9 cellular contexts compared by ENCODE assay signal in genomic region chr4:154416183-154416543, GRCh38.
DNase-seq lines count a peak whose midpoint lies in the region; ATAC-seq, FAIRE-seq and TF ChIP-seq lines count a peak whose summit lies in the region.
"Had no signal": no experiment of that assay in that cellular context is flagged by ENCODE, and none has a peak within 500 bp of the region (broad histone marks: within the 10 kb centered on the region; RNA-seq: fewer than 3 reads in every experiment).

No MANE protein-coding gene starts in this region.

- peak; percentile 41 for ATAC-seq in HG02970 (IDR thresholded peaks at IDR 0.05; ENCODE audit: low FRiP score, unreplicated experiment)

- peak overlapping the region; percentile 70 for H2AFZ ChIP-seq in hepatocyte

- peaks cover 8% of the 10 kb centered on the region for H3K27me3 ChIP-seq in hepatocyte
- H3K27me3 ChIP-seq in small intestine (ENCODE audit: control insufficient read depth in 2 of 2, insufficient read depth in 2 of 2, low read length in 2 of 2) = no peaks in the 10 kb centered on the region

- FAIRE-seq in small intestine (lab: Jason Lieb, UNC) = no peak
- no peak for FAIRE-seq in frontal cortex (lab: Jason Lieb, UNC)

- H3K27me3 Mint-ChIP-seq in activated CD4-positive, alpha-beta memory T cell treated with anti-CD3 and anti-CD28 coated beads, Interleukin-2, amount 10 ng/mL, durations not matched to agents 7 days and 5 days = peaks cover 36% of the 10 kb centered on the region

- H3K4me1 ChIP-seq in hepatocyte (ENCODE audit: insufficient read depth) (no peaks in the 10 kb centered on the region), small intestine (ENCODE audit: control insufficient read depth in 2 of 2, insufficient read depth in 1 of 2, low read depth in 1 of 2, low read length in 1 of 2) (no peaks in the 10 kb centered on the region)

- H3K27ac Mint-ChIP-seq in activated CD4-positive, alpha-beta memory T cell treated with anti-CD3 and anti-CD28 coated beads, Interleukin-2, amount 10 ng/mL, durations not matched to agents 7 days and 5 days = no peak overlapping the region

- H3K36me3 ChIP-seq in hepatocyte (replicated peaks; ENCODE audit: insufficient read depth, low read depth) (no peaks in the 10 kb centered on the region), small intestine (ENCODE audit: control insufficient read depth in 2 of 2, insufficient read depth in 2 of 2, low read length in 2 of 2) (no peaks in the 10 kb centered on the region)

- H3K4me3 Mint-ChIP-seq in activated CD4-positive, alpha-beta memory T cell treated with anti-CD3 and anti-CD28 coated beads, Interleukin-2, amount 10 ng/mL, durations not matched to agents 7 days and 5 days = peak overlapping the region; percentile 14

- peak; percentile 14 for DNase-seq in stimulated activated CD4-positive, alpha-beta T cell treated with anti-CD3 and anti-CD28 coated beads, Interleukin-15, amount 100 ng/mL, for 24 hours
- DNase-seq in stimulated activated CD4-positive, alpha-beta T cell treated with anti-CD3 and anti-CD28 coated beads, Interleukin-12 subunit alpha, Interleukin-12 subunit beta, amount 100 ng/mL, for 4 hours = no peak
- DNase-seq in activated CD4-positive, alpha-beta memory T cell treated with anti-CD3 and anti-CD28 coated beads, Interleukin-2, amount 10 ng/mL, durations not matched to agents 7 days and 5 days = no peak
- DNase-seq in hepatocyte (ENCODE audit: low spot score) (peak; percentile 37), small intestine (peak; percentile 1), frontal cortex (ENCODE audit: low spot score in 2 of 2) (no peak)
- no peak for DNase-seq in effector CD4-positive, alpha-beta T cell

- POLR2A ChIA-PET in activated CD4-positive, alpha-beta memory T cell treated with anti-CD3 and anti-CD28 coated beads, Interleukin-2, amount 10 ng/mL, durations not matched to agents 7 days and 5 days (lab: Charles Lee) = no interaction called here

- no peaks in the 10 kb centered on the region for H4K20me1 ChIP-seq in hepatocyte (ENCODE audit: insufficient read depth, poor library complexity, severe bottlenecking)

- CTCF ChIA-PET in activated CD4-positive, alpha-beta memory T cell treated with anti-CD3 and anti-CD28 coated beads, Interleukin-2, amount 10 ng/mL, durations not matched to agents 7 days and 5 days (lab: Charles Lee) = interaction anchor here (0.7 to 1.1 kb wide), 2 partner anchors 68 to 134 kb away, joined by 3 read pairs; partner anchors contain the start of gene PLRG1

- WGBS in hepatocyte (ENCODE audit: low lambda C conversion rate, missing lambda C conversion rate) = 2% methylated on average over 10 of the region's 10 CpGs
- whole genome bisulfite sequencing in small intestine, 3 donors = 0 to 3% (median 3%) methylated on average over 10 of the region's 10 CpGs

- peak overlapping the region; percentile 32 for H3K27ac ChIP-seq in hepatocyte
- H3K27ac ChIP-seq in small intestine (ENCODE audit: low read depth in 1 of 2, low read length in 1 of 2) = peak overlapping the region in 1 of 2 donors; percentile 52
- H3K27ac ChIP-seq: epithelial cell of prostate had no signal

- H3K4me2 ChIP-seq in hepatocyte = peak overlapping the region; percentile 73

- no peaks in the 10 kb centered on the region for H3K9me3 Mint-ChIP-seq in activated CD4-positive, alpha-beta memory T cell treated with anti-CD3 and anti-CD28 coated beads, Interleukin-2, amount 10 ng/mL, durations not matched to agents 7 days and 5 days

- H3K36me3 Mint-ChIP-seq in activated CD4-positive, alpha-beta memory T cell treated with anti-CD3 and anti-CD28 coated beads, Interleukin-2, amount 10 ng/mL, durations not matched to agents 7 days and 5 days (ENCODE audit: low read depth) = no peaks in the 10 kb centered on the region

- H3K79me2 ChIP-seq in hepatocyte = no peaks in the 10 kb centered on the region

- H3K4me3 ChIP-seq in hepatocyte (peak overlapping the region; percentile 60), small intestine (ENCODE audit: low read depth in 1 of 2, low read length in 2 of 2) (no peak overlapping the region)

- peaks cover 14% of the 10 kb centered on the region for H3K4me1 Mint-ChIP-seq in activated CD4-positive, alpha-beta memory T cell treated with anti-CD3 and anti-CD28 coated beads, Interleukin-2, amount 10 ng/mL, durations not matched to agents 7 days and 5 days

- no peaks in the 10 kb centered on the region for H3K9me3 ChIP-seq in hepatocyte (ENCODE audit: low read depth)
- no peaks in the 10 kb centered on the region for H3K9me3 ChIP-seq in small intestine (ENCODE audit: control insufficient read depth, low read depth)

- no peaks in the 10 kb centered on the region for H3K9me2 ChIP-seq in hepatocyte (replicated peaks; ENCODE audit: insufficient read depth)

- TF ChIP-seq CTCF in hepatocyte (IDR thresholded peaks at IDR 0.05; ENCODE audit: poor library complexity) = peak; percentile 28

Comparison
In these comparisons a context has a peak if more than half of its experiments do, and no peak if none do; other contexts are left out.
1. DNase-seq: peak in stimulated activated CD4-positive, alpha-beta T cell treated with anti-CD3 and anti-CD28 coated beads, Interleukin-15, amount 100 ng/mL, for 24 hours (single experiment), hepatocyte (single experiment) and small intestine (single experiment); none in stimulated activated CD4-positive, alpha-beta T cell treated with anti-CD3 and anti-CD28 coated beads, Interleukin-12 subunit alpha, Interleukin-12 subunit beta, amount 100 ng/mL, for 4 hours (single experiment), activated CD4-positive, alpha-beta memory T cell treated with anti-CD3 and anti-CD28 coated beads, Interleukin-2, amount 10 ng/mL, durations not matched to agents 7 days and 5 days (single experiment), effector CD4-positive, alpha-beta T cell (single experiment) and frontal cortex (0 of 2).